Comparison of ENCODE assay signal across 25 cellular contexts in the genomic region with DNA sequence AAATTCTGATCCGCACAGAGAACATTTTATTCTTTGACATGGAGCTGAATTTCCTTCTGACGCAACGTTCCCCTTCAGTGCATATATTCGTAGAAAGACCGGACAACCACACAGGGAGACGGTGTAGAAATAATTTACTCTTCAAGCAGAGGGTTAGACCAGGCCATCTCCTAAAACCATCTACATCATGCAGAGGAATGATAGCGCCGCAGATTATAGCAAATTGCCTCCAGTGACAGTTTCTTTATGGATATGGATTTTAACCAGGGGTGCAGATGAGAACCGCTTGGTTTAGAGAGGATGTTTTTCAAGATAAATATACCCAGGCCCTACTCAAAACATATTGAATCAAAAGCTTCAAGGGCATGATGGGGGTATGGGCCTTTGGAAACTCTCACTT.
"Had no signal": no experiment of that assay in that cellular context is flagged by ENCODE, and none has a peak within 500 bp of the region (broad histone marks: within the 10 kb centered on the region; RNA-seq: fewer than 3 reads in every experiment).

No MANE protein-coding gene starts in this region.

- H3K4me1 ChIP-seq: colonic mucosa, esophagus squamous epithelium, foreskin keratinocyte, gastrocnemius medialis, heart right ventricle had no signal

- H3K4me3 ChIP-seq: colonic mucosa, coronary artery, dorsolateral prefrontal cortex, esophagus muscularis mucosa, esophagus squamous epithelium, gastrocnemius medialis, gastroesophageal sphincter, heart left ventricle, heart right ventricle, hepatocyte had no signal

- ATAC-seq: effector memory CD8-positive, alpha-beta T cell; esophagus mucosa; foreskin keratinocyte; gastrocnemius medialis; gastroesophageal sphincter; heart left ventricle; heart right ventricle had no signal

- H3K4me2 ChIP-seq: hepatocyte had no signal

- H3K9me3 ChIP-seq: colonic mucosa, esophagus muscularis mucosa, esophagus squamous epithelium, gastrocnemius medialis, gastroesophageal sphincter, heart left ventricle, heart right ventricle had no signal

- H3K27me3 ChIP-seq: colonic mucosa, esophagus muscularis mucosa, esophagus squamous epithelium, foreskin keratinocyte, gastrocnemius medialis, gastroesophageal sphincter, heart left ventricle, heart right ventricle, hepatocyte had no signal

- DNase-seq: colonic mucosa; cortex of kidney; dermis blood vessel endothelial cell; dorsolateral prefrontal cortex; effector CD4-positive, alpha-beta T cell; effector CD8-positive, alpha-beta T cell; effector memory CD4-positive, alpha-beta T cell; effector memory CD8-positive, alpha-beta T cell; endodermal cell; erythroblast; esophagus squamous epithelium; foreskin fibroblast; foreskin keratinocyte; foreskin melanocyte; gastrocnemius medialis; glutamatergic neuron; head of caudate nucleus; heart left ventricle; heart right ventricle had no signal

- H3K27ac ChIP-seq: colonic mucosa, coronary artery, dorsolateral prefrontal cortex, epithelial cell of prostate, esophagus muscularis mucosa, esophagus squamous epithelium, foreskin keratinocyte, gastrocnemius medialis, gastroesophageal sphincter, heart left ventricle, heart right ventricle, hepatocyte had no signal

- H2AFZ ChIP-seq: hepatocyte had no signal

- H3K36me3 ChIP-seq: colonic mucosa, esophagus muscularis mucosa, esophagus squamous epithelium, gastrocnemius medialis, gastroesophageal sphincter, heart left ventricle, heart right ventricle had no signal

- H3K79me2 ChIP-seq: hepatocyte had no signal
